ENCODE assay signal across 8 cellular contexts in the genomic region with DNA sequence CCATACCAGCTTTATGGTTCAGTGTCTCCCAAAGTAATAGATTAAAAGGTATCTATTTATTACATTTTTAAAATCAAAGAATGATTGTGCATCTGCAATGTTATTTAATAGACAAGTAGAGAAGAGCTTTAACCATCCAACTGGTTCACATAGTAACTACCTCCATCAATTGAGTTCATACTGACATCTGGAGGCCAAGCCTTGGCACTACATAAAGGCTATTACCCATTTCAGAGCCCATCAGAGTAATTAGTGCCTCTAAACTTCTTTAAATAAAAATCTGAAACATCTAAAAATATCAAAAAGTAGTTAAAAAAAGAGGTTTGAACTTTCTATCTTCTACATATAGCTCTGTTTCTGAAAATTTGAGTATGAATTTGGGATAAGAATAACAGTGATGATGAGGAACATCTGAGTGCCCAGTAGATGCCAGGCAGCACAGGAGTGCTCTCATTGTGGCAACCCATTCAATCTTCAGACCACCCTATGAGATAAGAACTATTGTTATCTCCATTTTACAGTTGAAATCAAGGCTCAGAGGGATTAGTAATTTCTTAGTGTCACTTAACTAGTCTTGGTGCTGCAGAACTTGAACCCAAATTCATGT.
A peak's percentile ranks its signal among the peaks of the same experiment; 100 is the strongest.
DNase-seq lines count a peak whose midpoint lies in the region; ATAC-seq, FAIRE-seq and TF ChIP-seq lines count a peak whose summit lies in the region.

No MANE protein-coding gene starts in this region.

- H3K27me3 ChIP-seq in A673 (replicated peaks; ENCODE audit: insufficient read depth, low read depth, low read length, poor library complexity) (peaks cover 1% of the 10 kb centered on the region), GM06990 (replicated peaks; ENCODE audit: control insufficient read depth, insufficient read depth, low read length) (no peaks in the 10 kb centered on the region), prostate gland (replicated peaks; ENCODE audit: insufficient read depth) (no peaks in the 10 kb centered on the region)

- H3K36me3 Mint-ChIP-seq in activated CD4-positive, alpha-beta T cell treated with anti-CD3 and anti-CD28 coated beads, Interleukin-2, amount 10 ng/mL, durations not matched to agents 7 days and 5 days (ENCODE audit: low read depth), result no peaks in the 10 kb centered on the region

- H3K27ac Mint-ChIP-seq in activated CD4-positive, alpha-beta T cell treated with anti-CD3 and anti-CD28 coated beads, Interleukin-2, amount 10 ng/mL, durations not matched to agents 7 days and 5 days, result no peak overlapping the region

- ATAC-seq in HG02763 (IDR thresholded peaks at IDR 0.05; ENCODE audit: unreplicated experiment) (peak; percentile 61), HG02840 (IDR thresholded peaks at IDR 0.05; ENCODE audit: low FRiP score, unreplicated experiment) (no peak)

- H3K4me3 Mint-ChIP-seq in activated CD4-positive, alpha-beta T cell treated with anti-CD3 and anti-CD28 coated beads, Interleukin-2, amount 10 ng/mL, durations not matched to agents 7 days and 5 days, result no peak overlapping the region

- no peaks in the 10 kb centered on the region for H3K36me3 ChIP-seq in A673 (ENCODE audit: insufficient read depth, low read length, poor library complexity, severe bottlenecking)
- H3K36me3 ChIP-seq in GM06990 (ENCODE audit: control insufficient read depth, insufficient read depth, low read length), result no peaks in the 10 kb centered on the region
- no peaks in the 10 kb centered on the region for H3K36me3 ChIP-seq in prostate gland

- H3K4me1 ChIP-seq in A673 (ENCODE audit: insufficient read depth, low read length, poor library complexity, severe bottlenecking), result no peaks in the 10 kb centered on the region
- H3K4me1 ChIP-seq in prostate gland (replicated peaks), result no peaks in the 10 kb centered on the region

- TF ChIP-seq CTCF in A673 (conservative IDR thresholded peaks at IDR 0.05; ENCODE audit: low read depth, low read length) (peak; percentile 79), GM06990 (IDR thresholded peaks at IDR 0.05; ENCODE audit: insufficient read depth, low read length, poor library complexity, severe bottlenecking) (peak; percentile 76), prostate gland (IDR thresholded peaks at IDR 0.05) (peak; percentile 30 to 80 (median 62))

- no peak for TF ChIP-seq POLR2A in prostate gland (IDR thresholded peaks at IDR 0.05)

- DNase-seq in A673 (ENCODE audit: low spot score) (peak; percentile 56), GM06990 (ENCODE audit: extremely low read depth, insufficient read length) (no peak), NCI-H2081 (lab: John Stamatoyannopoulos, UW) (peak; percentile 20 to 55), frontal cortex (ENCODE audit: low spot score in 2 of 2) (peak; percentile 61 to 63), prostate gland (ENCODE audit: low spot score) (peak; percentile 16)
- DNase-seq in activated CD4-positive, alpha-beta T cell treated with anti-CD3 and anti-CD28 coated beads, Interleukin-2, amount 10 ng/mL, durations not matched to agents 7 days and 5 days, result peak; percentile 51

- CTCF ChIA-PET in A673 (lab: Charles Lee), result interaction anchor here (0.7 to 1.8 kb wide), 4 partner anchors 24 to 554 kb away, joined by 3 to 12 read pairs (median 4); no protein-coding TSS in a partner anchor
- CTCF ChIA-PET in activated CD4-positive, alpha-beta T cell treated with anti-CD3 and anti-CD28 coated beads, Interleukin-2, amount 10 ng/mL, durations not matched to agents 7 days and 5 days (lab: Charles Lee), result interaction anchor here (0.6 to 1.2 kb wide), 2 partner anchors 554 to 1913 kb away, joined by 3 to 4 read pairs; no protein-coding TSS in a partner anchor

- H3K27ac ChIP-seq in A673 (ENCODE audit: low read depth, low read length, poor library complexity, severe bottlenecking), result no peak overlapping the region
- no peak overlapping the region for H3K27ac ChIP-seq in prostate gland

- no TSS peak for BruUV-seq in A673 (replicated peaks; lab: Mats Ljungman, UMichigan)

- intact Hi-C loops in A673 (cut with micrococcal nuclease; ENCODE audit: unreplicated experiment) (loop anchor here (1.0 to 5.0 kb wide), 2 partner anchors 415 to 553 kb away; no protein-coding TSS in a partner anchor), prostate gland (cut with DNase I) (loop anchor here (2.0 to 5.0 kb wide), 2 partner anchors 415 to 553 kb away; no protein-coding TSS in a partner anchor)

- FAIRE-seq in frontal cortex (lab: Jason Lieb, UNC), result peak; percentile 89

- peaks cover 5% of the 10 kb centered on the region for H3K9me3 Mint-ChIP-seq in activated CD4-positive, alpha-beta T cell treated with anti-CD3 and anti-CD28 coated beads, Interleukin-2, amount 10 ng/mL, durations not matched to agents 7 days and 5 days

- no peaks in the 10 kb centered on the region for H3K4me1 Mint-ChIP-seq in activated CD4-positive, alpha-beta T cell treated with anti-CD3 and anti-CD28 coated beads, Interleukin-2, amount 10 ng/mL, durations not matched to agents 7 days and 5 days

- POLR2A ChIA-PET in A673 (lab: Charles Lee; ENCODE audit: low non-redundant PET), result no interaction called here
- POLR2A ChIA-PET in activated CD4-positive, alpha-beta T cell treated with anti-CD3 and anti-CD28 coated beads, Interleukin-2, amount 10 ng/mL, durations not matched to agents 7 days and 5 days (lab: Charles Lee), result no interaction called here

- H3K4me3 ChIP-seq in A673 (ENCODE audit: low read depth, low read length, poor library complexity, severe bottlenecking) (no peak overlapping the region), GM06990 (replicated peaks; ENCODE audit: low read depth, low read length) (no peak overlapping the region), prostate gland (no peak overlapping the region)

- H3K27me3 Mint-ChIP-seq in activated CD4-positive, alpha-beta T cell treated with anti-CD3 and anti-CD28 coated beads, Interleukin-2, amount 10 ng/mL, durations not matched to agents 7 days and 5 days, result peaks cover 2% of the 10 kb centered on the region

- H3K9me3 ChIP-seq in A673 (ENCODE audit: low read depth, low read length, poor library complexity, severe bottlenecking) (no peaks in the 10 kb centered on the region), prostate gland (no peaks in the 10 kb centered on the region)
